In the genomic region with DNA sequence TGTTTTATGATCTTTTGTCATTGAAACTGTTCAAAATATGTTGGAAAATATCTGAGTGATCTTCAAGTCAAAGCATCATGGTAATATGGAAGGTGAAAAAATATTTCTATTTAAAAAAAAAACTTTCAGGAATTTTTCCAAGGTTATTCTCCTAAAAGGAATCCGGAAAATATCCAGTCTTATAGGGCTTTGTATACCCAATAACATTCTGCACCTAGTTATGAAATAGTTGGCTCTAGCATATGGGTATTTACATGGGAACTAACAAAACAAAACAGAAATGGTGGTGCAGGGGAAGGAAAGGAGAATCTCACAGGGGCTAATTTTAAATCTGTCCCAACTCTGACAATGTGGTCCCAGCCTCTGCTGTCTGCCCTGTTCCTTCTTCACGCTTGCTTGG, we compare ENCODE assay signal across 15 cellular contexts.
DNase-seq lines count a peak whose midpoint lies in the region; ATAC-seq, FAIRE-seq and TF ChIP-seq lines count a peak whose summit lies in the region.
"Had no signal": no experiment of that assay in that cellular context is flagged by ENCODE, and none has a peak within 500 bp of the region (broad histone marks: within the 10 kb centered on the region; RNA-seq: fewer than 3 reads in every experiment).

No MANE protein-coding gene starts in this region.

- peak overlapping the region; percentile 92 for H3K27ac Mint-ChIP-seq in endodermal cell

- intact Hi-C loops in heart left ventricle (cut with DNase I) = loop anchor here in 3 of 10 donors (5.0 kb wide), 1 partner anchor 55 kb away; no protein-coding TSS in a partner anchor
- intact Hi-C loops in left ventricle myocardium superior (cut with micrococcal nuclease) = no loop called here
- intact Hi-C loops in vagina (cut with DNase I) = no loop called here
- intact Hi-C loops in pancreas (cut with DNase I) = no loop called here

- no peak for ATAC-seq in heart left ventricle
- ATAC-seq in left ventricle myocardium superior = no peak
- no peak for ATAC-seq in pancreas

- peak overlapping the region; percentile 71 for H3K4me2 ChIP-seq in osteoblast (ENCODE audit: insufficient read depth, low read length)

- no peaks in the 10 kb centered on the region for H3K79me2 ChIP-seq in osteoblast (ENCODE audit: insufficient read depth, low read length)

- DNase-seq in heart left ventricle (no peak), left ventricle myocardium superior (no peak), endodermal cell (no peak), osteoblast (ENCODE audit: insufficient read length, low spot score, missing footprints) (peak; percentile 77), vagina (ENCODE audit: extremely low spot score in 2 of 2) (no peak), pancreas (no peak), GM12892 (ENCODE audit: insufficient read length) (no peak), Ammon's horn (ENCODE audit: low spot score) (no peak)
- DNase-seq: activated CD4-positive, alpha-beta T cell treated with anti-CD3 and anti-CD28 coated beads for 48 hours; activated effector memory CD4-positive, alpha-beta T cell treated with anti-CD3 and anti-CD28 coated beads, Interleukin-2, amount 50 U/mL, for 16 hours; NCI-H146; NCI-H82; nucleus accumbens; stimulated activated CD4-positive, alpha-beta T cell treated with anti-CD3 and anti-CD28 coated beads, Interleukin-4, amount 100 ng/mL, for 1 hour had no signal

- no peak overlapping the region for H3K4me3 ChIP-seq in heart left ventricle
- no peak overlapping the region for H3K4me3 ChIP-seq in endodermal cell (ENCODE audit: low read length)
- H3K4me3 ChIP-seq in osteoblast (ENCODE audit: insufficient read depth, low read length) = no peak overlapping the region
- no peak overlapping the region for H3K4me3 ChIP-seq in vagina
- H3K4me3 ChIP-seq in pancreas = no peak overlapping the region

- no peak overlapping the region for H3K9ac ChIP-seq in endodermal cell (ENCODE audit: extremely low read depth, low read length, poor library complexity, severe bottlenecking)

- H3K4me1 Mint-ChIP-seq in endodermal cell = peaks cover 19% of the 10 kb centered on the region

- H3K27me3 ChIP-seq in heart left ventricle (no peaks in the 10 kb centered on the region), endodermal cell (ENCODE audit: control insufficient read depth, insufficient read depth, low read length, poor library complexity, severe bottlenecking) (no peaks in the 10 kb centered on the region), osteoblast (ENCODE audit: insufficient read depth, low read length) (no peaks in the 10 kb centered on the region), vagina (no peaks in the 10 kb centered on the region), pancreas (no peaks in the 10 kb centered on the region)

- FAIRE-seq in pancreas (lab: Jason Lieb, UNC) = no peak
- no peak for FAIRE-seq in GM12892 (lab: Jason Lieb, UNC)
- FAIRE-seq: islet of Langerhans had no signal

- no peak overlapping the region for H2AFZ ChIP-seq in osteoblast (ENCODE audit: low read length)

- no peak overlapping the region for H3K4me3 Mint-ChIP-seq in endodermal cell

- TF ChIP-seq POLR2A in heart left ventricle (IDR thresholded peaks at IDR 0.05) (no peak), vagina (IDR thresholded peaks at IDR 0.05) (no peak), GM12892 (IDR thresholded peaks at IDR 0.05; ENCODE audit: low read depth, low read length) (no peak)

- no peaks in the 10 kb centered on the region for H3K27me3 Mint-ChIP-seq in endodermal cell (ENCODE audit: insufficient read depth)

- no peaks in the 10 kb centered on the region for H3K36me3 Mint-ChIP-seq in endodermal cell (ENCODE audit: low read depth)

- peaks cover 0 to 61% (median 34%) of the 10 kb centered on the region in 12 donors for H3K4me1 ChIP-seq in heart left ventricle
- H3K4me1 ChIP-seq in endodermal cell (ENCODE audit: control insufficient read depth, insufficient read depth, low read length) = peaks cover 12% of the 10 kb centered on the region
- H3K4me1 ChIP-seq in osteoblast (ENCODE audit: insufficient read depth, low read length) = peaks cover 30% of the 10 kb centered on the region
- H3K4me1 ChIP-seq in vagina = peaks cover 33% of the 10 kb centered on the region
- H3K4me1 ChIP-seq in pancreas = peaks cover 0 to 4% (median 0%) of the 10 kb centered on the region in 3 donors

- H3K36me3 ChIP-seq in heart left ventricle = no peaks in the 10 kb centered on the region
- no peaks in the 10 kb centered on the region for H3K36me3 ChIP-seq in endodermal cell (ENCODE audit: control insufficient read depth, insufficient read depth, low read length)
- no peaks in the 10 kb centered on the region for H3K36me3 ChIP-seq in osteoblast (ENCODE audit: insufficient read depth, low read length)
- no peaks in the 10 kb centered on the region for H3K36me3 ChIP-seq in vagina
- no peaks in the 10 kb centered on the region for H3K36me3 ChIP-seq in pancreas

- H3K9me3 Mint-ChIP-seq in endodermal cell = no peaks in the 10 kb centered on the region

- WGBS in heart left ventricle, 4 donors = 89 to 91% (median 90%) methylated on average over 2 of the region's 2 CpGs
- 90 to 98% methylated on average over 1 to 2 of the region's 2 CpGs for WGBS in endodermal cell (ENCODE audit: insufficient coverage in 1 of 2, insufficient read length in 1 of 2), 2 experiments
- 86% methylated on average over 2 of the region's 2 CpGs for WGBS in pancreas, 2 donors

- peak overlapping the region in 10 of 12 donors; percentile 38 to 81 (median 68) for H3K27ac ChIP-seq in heart left ventricle
- no peak overlapping the region for H3K27ac ChIP-seq in endodermal cell (ENCODE audit: low read depth, low read length)
- peak overlapping the region; percentile 82 for H3K27ac ChIP-seq in osteoblast (ENCODE audit: low read depth, low read length)
- H3K27ac ChIP-seq in vagina = peak overlapping the region; percentile 73
- no peak overlapping the region for H3K27ac ChIP-seq in pancreas

- TF ChIP-seq CTCF in heart left ventricle (IDR thresholded peaks at IDR 0.05) (no peak), endodermal cell (conservative IDR thresholded peaks at IDR 0.05) (no peak), osteoblast (IDR thresholded peaks at IDR 0.05; ENCODE audit: extremely low read depth, low read depth, low read length) (no peak), vagina (IDR thresholded peaks at IDR 0.05) (no peak), pancreas (IDR thresholded peaks at IDR 0.05) (no peak)

- no peaks in the 10 kb centered on the region for H3K9me3 ChIP-seq in heart left ventricle
- H3K9me3 ChIP-seq in endodermal cell (ENCODE audit: control insufficient read depth, low read length) = peaks cover 6% of the 10 kb centered on the region
- H3K9me3 ChIP-seq in osteoblast (ENCODE audit: low read depth, low read length) = no peaks in the 10 kb centered on the region
- no peaks in the 10 kb centered on the region for H3K9me3 ChIP-seq in vagina
- H3K9me3 ChIP-seq in pancreas = no peaks in the 10 kb centered on the region

- no peaks in the 10 kb centered on the region for H4K20me1 ChIP-seq in osteoblast (ENCODE audit: insufficient read depth, low read length)

Comparison
In these comparisons a context has a peak if more than half of its experiments do, and no peak if none do; other contexts are left out.
1. H3K27ac ChIP-seq: peak in heart left ventricle (10 of 12), osteoblast (single experiment) and vagina (single experiment); none in endodermal cell (single experiment) and pancreas (0 of 4).